Comparison of ENCODE assay signal across 1 cellular context in the genomic region with DNA sequence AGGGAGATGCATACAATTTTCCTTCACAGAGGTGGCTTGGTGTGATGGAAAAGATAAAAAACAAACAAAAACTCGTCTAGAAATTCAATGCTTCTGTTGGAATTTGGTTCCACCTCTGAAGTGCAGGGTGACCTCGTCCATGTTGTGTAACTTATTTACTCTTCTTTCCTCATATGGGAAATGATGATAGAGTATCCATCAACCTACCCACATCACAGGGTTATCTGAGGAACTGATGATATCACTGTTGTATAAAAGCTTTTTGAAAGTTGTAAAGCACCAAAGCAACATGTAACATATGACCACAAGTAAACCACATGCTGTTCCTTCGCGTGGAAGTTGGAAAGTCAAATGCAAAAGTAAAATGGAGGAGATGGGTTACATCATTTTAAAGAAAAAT.
TF ChIP-seq lines count a peak whose summit lies in the region.

No MANE protein-coding gene starts in this region.

TF ChIP-seq in HepG2, 621 proteins besides CTCF, POLR2A, EP300 and RAD21 (continued from another document and continues in another):
- TF ChIP-seq, protein P1, sequence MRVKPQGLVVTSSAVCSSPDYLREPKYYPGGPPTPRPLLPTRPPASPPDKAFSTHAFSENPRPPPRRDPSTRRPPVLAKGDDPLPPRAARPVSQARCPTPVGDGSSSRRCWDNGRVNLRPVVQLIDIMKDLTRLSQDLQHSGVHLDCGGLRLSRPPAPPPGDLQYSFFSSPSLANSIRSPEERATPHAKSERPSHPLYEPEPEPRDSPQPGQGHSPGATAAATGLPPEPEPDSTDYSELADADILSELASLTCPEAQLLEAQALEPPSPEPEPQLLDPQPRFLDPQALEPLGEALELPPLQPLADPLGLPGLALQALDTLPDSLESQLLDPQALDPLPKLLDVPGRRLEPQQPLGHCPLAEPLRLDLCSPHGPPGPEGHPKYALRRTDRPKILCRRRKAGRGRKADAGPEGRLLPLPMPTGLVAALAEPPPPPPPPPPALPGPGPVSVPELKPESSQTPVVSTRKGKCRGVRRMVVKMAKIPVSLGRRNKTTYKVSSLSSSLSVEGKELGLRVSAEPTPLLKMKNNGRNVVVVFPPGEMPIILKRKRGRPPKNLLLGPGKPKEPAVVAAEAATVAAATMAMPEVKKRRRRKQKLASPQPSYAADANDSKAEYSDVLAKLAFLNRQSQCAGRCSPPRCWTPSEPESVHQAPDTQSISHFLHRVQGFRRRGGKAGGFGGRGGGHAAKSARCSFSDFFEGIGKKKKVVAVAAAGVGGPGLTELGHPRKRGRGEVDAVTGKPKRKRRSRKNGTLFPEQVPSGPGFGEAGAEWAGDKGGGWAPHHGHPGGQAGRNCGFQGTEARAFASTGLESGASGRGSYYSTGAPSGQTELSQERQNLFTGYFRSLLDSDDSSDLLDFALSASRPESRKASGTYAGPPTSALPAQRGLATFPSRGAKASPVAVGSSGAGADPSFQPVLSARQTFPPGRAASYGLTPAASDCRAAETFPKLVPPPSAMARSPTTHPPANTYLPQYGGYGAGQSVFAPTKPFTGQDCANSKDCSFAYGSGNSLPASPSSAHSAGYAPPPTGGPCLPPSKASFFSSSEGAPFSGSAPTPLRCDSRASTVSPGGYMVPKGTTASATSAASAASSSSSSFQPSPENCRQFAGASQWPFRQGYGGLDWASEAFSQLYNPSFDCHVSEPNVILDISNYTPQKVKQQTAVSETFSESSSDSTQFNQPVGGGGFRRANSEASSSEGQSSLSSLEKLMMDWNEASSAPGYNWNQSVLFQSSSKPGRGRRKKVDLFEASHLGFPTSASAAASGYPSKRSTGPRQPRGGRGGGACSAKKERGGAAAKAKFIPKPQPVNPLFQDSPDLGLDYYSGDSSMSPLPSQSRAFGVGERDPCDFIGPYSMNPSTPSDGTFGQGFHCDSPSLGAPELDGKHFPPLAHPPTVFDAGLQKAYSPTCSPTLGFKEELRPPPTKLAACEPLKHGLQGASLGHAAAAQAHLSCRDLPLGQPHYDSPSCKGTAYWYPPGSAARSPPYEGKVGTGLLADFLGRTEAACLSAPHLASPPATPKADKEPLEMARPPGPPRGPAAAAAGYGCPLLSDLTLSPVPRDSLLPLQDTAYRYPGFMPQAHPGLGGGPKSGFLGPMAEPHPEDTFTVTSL (CRISPR knock-in tag; IDR thresholded peaks at IDR 0.05; ENCODE audit: borderline replicate concordance): peak; percentile 91; the same call in 1 of the 2 replicates
- TF ChIP-seq NCOR1 (IDR thresholded peaks at IDR 0.05; ENCODE audit: borderline replicate concordance, low read length): peak; percentile 91
- peak; percentile 83 for TF ChIP-seq ZNF331 (CRISPR knock-in tag; IDR thresholded peaks at IDR 0.05)
- TF ChIP-seq NFKBIZ (CRISPR knock-in tag; IDR thresholded peaks at IDR 0.05): peak; percentile 83; the same call in 1 of the 2 replicates
- TF ChIP-seq REPIN1 (CRISPR knock-in tag; IDR thresholded peaks at IDR 0.05; ENCODE audit: borderline replicate concordance, low read depth): peak; percentile 61; the same call in 1 of the 2 replicates
- no peak for TF ChIP-seq KLF9 (CRISPR knock-in tag; IDR thresholded peaks at IDR 0.05; ENCODE audit: low read depth)
- TF ChIP-seq ZNF781 (CRISPR knock-in tag; IDR thresholded peaks at IDR 0.05; ENCODE audit: borderline replicate concordance, not compliant biosample characterization): no peak
- TF ChIP-seq, protein P2, sequence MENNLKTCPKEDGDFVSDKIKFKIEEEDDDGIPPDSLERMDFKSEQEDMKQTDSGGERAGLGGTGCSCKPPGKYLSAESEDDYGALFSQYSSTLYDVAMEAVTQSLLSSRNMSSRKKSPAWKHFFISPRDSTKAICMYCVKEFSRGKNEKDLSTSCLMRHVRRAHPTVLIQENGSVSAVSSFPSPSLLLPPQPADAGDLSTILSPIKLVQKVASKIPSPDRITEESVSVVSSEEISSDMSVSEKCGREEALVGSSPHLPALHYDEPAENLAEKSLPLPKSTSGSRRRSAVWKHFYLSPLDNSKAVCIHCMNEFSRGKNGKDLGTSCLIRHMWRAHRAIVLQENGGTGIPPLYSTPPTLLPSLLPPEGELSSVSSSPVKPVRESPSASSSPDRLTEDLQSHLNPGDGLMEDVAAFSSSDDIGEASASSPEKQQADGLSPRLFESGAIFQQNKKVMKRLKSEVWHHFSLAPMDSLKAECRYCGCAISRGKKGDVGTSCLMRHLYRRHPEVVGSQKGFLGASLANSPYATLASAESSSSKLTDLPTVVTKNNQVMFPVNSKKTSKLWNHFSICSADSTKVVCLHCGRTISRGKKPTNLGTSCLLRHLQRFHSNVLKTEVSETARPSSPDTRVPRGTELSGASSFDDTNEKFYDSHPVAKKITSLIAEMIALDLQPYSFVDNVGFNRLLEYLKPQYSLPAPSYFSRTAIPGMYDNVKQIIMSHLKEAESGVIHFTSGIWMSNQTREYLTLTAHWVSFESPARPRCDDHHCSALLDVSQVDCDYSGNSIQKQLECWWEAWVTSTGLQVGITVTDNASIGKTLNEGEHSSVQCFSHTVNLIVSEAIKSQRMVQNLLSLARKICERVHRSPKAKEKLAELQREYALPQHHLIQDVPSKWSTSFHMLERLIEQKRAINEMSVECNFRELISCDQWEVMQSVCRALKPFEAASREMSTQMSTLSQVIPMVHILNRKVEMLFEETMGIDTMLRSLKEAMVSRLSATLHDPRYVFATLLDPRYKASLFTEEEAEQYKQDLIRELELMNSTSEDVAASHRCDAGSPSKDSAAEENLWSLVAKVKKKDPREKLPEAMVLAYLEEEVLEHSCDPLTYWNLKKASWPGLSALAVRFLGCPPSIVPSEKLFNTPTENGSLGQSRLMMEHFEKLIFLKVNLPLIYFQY (CRISPR knock-in tag; IDR thresholded peaks at IDR 0.05; ENCODE audit: borderline replicate concordance): no peak
- no peak for TF ChIP-seq SPEN (CRISPR knock-in tag; IDR thresholded peaks at IDR 0.05; ENCODE audit: low read depth)
- TF ChIP-seq ZNF766 (CRISPR knock-in tag; IDR thresholded peaks at IDR 0.05; ENCODE audit: borderline replicate concordance): no peak
- 0 out of 2 replicates have a peak, but pooled peaks have one; percentile 37 for TF ChIP-seq MIER2 (CRISPR knock-in tag; IDR thresholded peaks at IDR 0.05)
- peak; percentile 37; the same call in 1 of the 2 replicates for TF ChIP-seq GABPB1 (CRISPR knock-in tag; IDR thresholded peaks at IDR 0.05)
- no peak for TF ChIP-seq KDM5B (CRISPR knock-in tag; IDR thresholded peaks at IDR 0.05; ENCODE audit: borderline replicate concordance)
- peak; percentile 94 for TF ChIP-seq RXRB (CRISPR knock-in tag; IDR thresholded peaks at IDR 0.05; ENCODE audit: borderline replicate concordance)
- TF ChIP-seq IRX3 (CRISPR knock-in tag; IDR thresholded peaks at IDR 0.05; ENCODE audit: borderline replicate concordance, low read depth): 0 out of 2 replicates have a peak, but pooled peaks have one; percentile 34
- peak; percentile 93 for TF ChIP-seq ISL2 (CRISPR knock-in tag; IDR thresholded peaks at IDR 0.05)
- no peak for TF ChIP-seq MYC (CRISPR knock-in tag; IDR thresholded peaks at IDR 0.05; ENCODE audit: borderline replicate concordance)
- no peak for TF ChIP-seq ZNF672 (CRISPR knock-in tag; IDR thresholded peaks at IDR 0.05)
- peak; percentile 80 for TF ChIP-seq ZMYM4 (CRISPR knock-in tag; IDR thresholded peaks at IDR 0.05)
- TF ChIP-seq, protein P3, sequence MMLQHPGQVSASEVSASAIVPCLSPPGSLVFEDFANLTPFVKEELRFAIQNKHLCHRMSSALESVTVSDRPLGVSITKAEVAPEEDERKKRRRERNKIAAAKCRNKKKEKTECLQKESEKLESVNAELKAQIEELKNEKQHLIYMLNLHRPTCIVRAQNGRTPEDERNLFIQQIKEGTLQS (CRISPR knock-in tag; IDR thresholded peaks at IDR 0.05): peak; percentile 81
- TF ChIP-seq SIX4 (CRISPR knock-in tag; IDR thresholded peaks at IDR 0.05): peak; percentile 83
- no peak for TF ChIP-seq SP2 (CRISPR knock-in tag; IDR thresholded peaks at IDR 0.05)
- TF ChIP-seq HOXA5 (CRISPR knock-in tag; IDR thresholded peaks at IDR 0.05): peak; percentile 70
- no peak for TF ChIP-seq ZNF17 (CRISPR knock-in tag; IDR thresholded peaks at IDR 0.05)
- TF ChIP-seq, protein P4, sequence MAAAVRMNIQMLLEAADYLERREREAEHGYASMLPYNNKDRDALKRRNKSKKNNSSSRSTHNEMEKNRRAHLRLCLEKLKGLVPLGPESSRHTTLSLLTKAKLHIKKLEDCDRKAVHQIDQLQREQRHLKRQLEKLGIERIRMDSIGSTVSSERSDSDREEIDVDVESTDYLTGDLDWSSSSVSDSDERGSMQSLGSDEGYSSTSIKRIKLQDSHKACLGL (CRISPR knock-in tag; IDR thresholded peaks at IDR 0.05): no peak
- TF ChIP-seq SRF (IDR thresholded peaks at IDR 0.05; ENCODE audit: low read depth, low read length): peak; percentile 93
- TF ChIP-seq TEAD3 (CRISPR knock-in tag; optimal IDR thresholded peaks at IDR 0.05; ENCODE audit: borderline replicate concordance): peak; percentile 96
- no peak for TF ChIP-seq ZNF790 (CRISPR knock-in tag; IDR thresholded peaks at IDR 0.05; ENCODE audit: borderline replicate concordance)
- TF ChIP-seq TBX2 (CRISPR knock-in tag; IDR thresholded peaks at IDR 0.05; ENCODE audit: borderline replicate concordance): peak; percentile 86
- peak; percentile 89; the same call in 1 of the 2 replicates for TF ChIP-seq ZKSCAN8 (CRISPR knock-in tag; IDR thresholded peaks at IDR 0.05; ENCODE audit: borderline replicate concordance)
- TF ChIP-seq HOMEZ (CRISPR knock-in tag; IDR thresholded peaks at IDR 0.05; ENCODE audit: low read depth): peak; percentile 97
- TF ChIP-seq HNF4A (CRISPR knock-in tag; IDR thresholded peaks at IDR 0.05): peak; percentile 93
- peak; percentile 7; the same call in 1 of the 2 replicates for TF ChIP-seq SMC3 (IDR thresholded peaks at IDR 0.05; ENCODE audit: low read length)
- no peak for TF ChIP-seq NFE2L1 (CRISPR knock-in tag; IDR thresholded peaks at IDR 0.05; ENCODE audit: borderline replicate concordance)
- no peak for TF ChIP-seq ZNF567 (CRISPR knock-in tag; IDR thresholded peaks at IDR 0.05; ENCODE audit: borderline replicate concordance)
- TF ChIP-seq TERF1 (CRISPR knock-in tag; IDR thresholded peaks at IDR 0.05): no peak
- no peak for TF ChIP-seq GATAD1 (CRISPR knock-in tag; IDR thresholded peaks at IDR 0.05)
- no peak for TF ChIP-seq ZNF530 (CRISPR knock-in tag; IDR thresholded peaks at IDR 0.05; ENCODE audit: low read depth)
- peak; percentile 34; the same call in 1 of the 2 replicates for TF ChIP-seq ZNF792 (CRISPR knock-in tag; IDR thresholded peaks at IDR 0.05)
- TF ChIP-seq ZUFSP (CRISPR knock-in tag; IDR thresholded peaks at IDR 0.05; ENCODE audit: borderline replicate concordance): no peak
- TF ChIP-seq KDM3A (CRISPR knock-in tag; IDR thresholded peaks at IDR 0.05; ENCODE audit: low read depth): peak; percentile 55; the same call in 1 of the 2 replicates
- no peak for TF ChIP-seq ZZZ3 (CRISPR knock-in tag; IDR thresholded peaks at IDR 0.05; ENCODE audit: borderline replicate concordance)
- peak; percentile 38; the same call in 1 of the 2 replicates for TF ChIP-seq ZNF800 (CRISPR knock-in tag; IDR thresholded peaks at IDR 0.05)
